Comparison of ENCODE assay signal across 9 cellular contexts in the genomic region with DNA sequence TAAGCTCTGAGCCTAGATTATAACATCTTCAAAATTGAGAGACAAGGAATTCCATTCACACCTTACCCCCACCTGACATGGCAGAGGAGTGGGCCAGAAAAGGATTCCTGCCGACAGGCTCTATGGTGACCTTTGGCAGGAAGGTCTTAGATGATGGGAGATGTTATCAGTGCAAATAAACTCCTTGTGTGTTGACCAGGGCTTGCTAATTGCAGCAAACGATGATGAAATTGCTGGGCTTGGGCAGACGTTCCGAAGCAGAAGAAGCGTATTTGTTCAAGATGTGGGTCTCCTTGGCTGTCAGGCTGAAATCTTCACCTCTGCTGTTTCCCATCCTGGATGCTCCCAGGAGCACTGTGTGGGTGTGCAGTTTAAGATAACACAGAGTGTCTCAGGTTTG.
"Had no signal": no experiment of that assay in that cellular context is flagged by ENCODE, and none has a peak within 500 bp of the region (broad histone marks: within the 10 kb centered on the region; RNA-seq: fewer than 3 reads in every experiment).

No MANE protein-coding gene starts in this region.

- ATAC-seq: HCT116, HepG2 had no signal

- H3K4me3 Mint-ChIP-seq: IgD-negative memory B cell had no signal

- H3K4me1 ChIP-seq: HAP-1 had no signal

- H3K36me3 ChIP-seq: HAP-1 had no signal

- H3K9me3 ChIP-seq: HAP-1 had no signal

- H3K4me1 Mint-ChIP-seq: IgD-negative memory B cell had no signal

- H3K27ac Mint-ChIP-seq: IgD-negative memory B cell had no signal

- H3K4me3 ChIP-seq: GM23248, HAP-1 had no signal

- DNase-seq: GM23248, GOT3, H7, KBM-7 had no signal

- H3K27ac ChIP-seq: GM23248, HL-60 had no signal

- H3K9ac ChIP-seq: GM23248 had no signal

- H2AFZ ChIP-seq: GM23248 had no signal
